In the genomic region with DNA sequence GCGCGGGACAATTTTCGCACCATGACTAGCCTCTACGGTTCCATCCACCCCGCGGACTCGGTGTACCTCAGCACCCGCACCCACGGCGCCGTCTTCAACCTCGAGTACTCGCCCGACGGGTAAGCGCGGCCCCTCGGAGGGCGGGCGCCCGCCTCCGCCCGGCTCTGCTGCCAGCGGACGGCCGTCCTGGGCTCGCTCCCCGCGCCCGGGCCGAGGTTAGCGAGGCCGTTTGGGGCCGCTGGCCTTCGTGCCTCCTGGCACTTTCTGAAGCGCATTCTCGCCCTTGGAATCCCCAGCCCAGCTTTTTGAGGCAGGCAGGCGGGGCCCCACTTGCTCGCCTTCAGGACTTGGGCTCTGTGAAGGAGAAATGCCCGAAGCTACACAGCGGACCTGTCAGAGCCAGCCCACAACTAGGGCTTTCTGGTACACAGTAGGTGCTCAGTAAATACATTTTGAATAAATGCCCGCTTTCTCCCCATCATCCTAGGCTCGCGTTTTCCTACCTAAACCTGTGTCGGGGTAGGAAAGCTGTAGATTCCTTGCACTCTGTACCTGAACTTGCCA, we compare ENCODE assay signal across 1 cellular context.
TF ChIP-seq lines count a peak whose summit lies in the region.

No MANE protein-coding gene starts in this region.

TF ChIP-seq in K562, 482 proteins besides CTCF, POLR2A, EP300 and RAD21 (continued from another document and continues in another):
- TF ChIP-seq, protein P1, sequence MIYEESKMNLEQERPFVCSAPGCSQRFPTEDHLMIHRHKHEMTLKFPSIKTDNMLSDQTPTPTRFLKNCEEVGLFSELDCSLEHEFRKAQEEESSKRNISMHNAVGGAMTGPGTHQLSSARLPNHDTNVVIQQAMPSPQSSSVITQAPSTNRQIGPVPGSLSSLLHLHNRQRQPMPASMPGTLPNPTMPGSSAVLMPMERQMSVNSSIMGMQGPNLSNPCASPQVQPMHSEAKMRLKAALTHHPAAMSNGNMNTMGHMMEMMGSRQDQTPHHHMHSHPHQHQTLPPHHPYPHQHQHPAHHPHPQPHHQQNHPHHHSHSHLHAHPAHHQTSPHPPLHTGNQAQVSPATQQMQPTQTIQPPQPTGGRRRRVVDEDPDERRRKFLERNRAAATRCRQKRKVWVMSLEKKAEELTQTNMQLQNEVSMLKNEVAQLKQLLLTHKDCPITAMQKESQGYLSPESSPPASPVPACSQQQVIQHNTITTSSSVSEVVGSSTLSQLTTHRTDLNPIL (CRISPR knock-in tag; IDR thresholded peaks at IDR 0.05), result no peak
- TF ChIP-seq KHSRP (IDR thresholded peaks at IDR 0.05) (no peak), KDM4B (IDR thresholded peaks at IDR 0.05; ENCODE audit: borderline replicate concordance in 2 of 2, low read depth in 1 of 2) (no peak), SRSF9 (IDR thresholded peaks at IDR 0.05; ENCODE audit: borderline replicate concordance, low read depth, low read length) (no peak), CCAR2 (IDR thresholded peaks at IDR 0.05; ENCODE audit: low read depth, low read length) (no peak), SMAD4 (CRISPR knock-in tag; conservative IDR thresholded peaks at IDR 0.05) (no peak), FIP1L1 (IDR thresholded peaks at IDR 0.05; ENCODE audit: low read depth, low read length, poor library complexity, severe bottlenecking) (peak; percentile 7), MED1 (CRISPR knock-in tag; IDR thresholded peaks at IDR 0.05; ENCODE audit: borderline replicate concordance) (no peak), PRMT5 (CRISPR knock-in tag; IDR thresholded peaks at IDR 0.05) (no peak), ZNF695 (CRISPR knock-in tag; IDR thresholded peaks at IDR 0.05) (no peak), CREM (IDR thresholded peaks at IDR 0.05; ENCODE audit: low read depth) (0 out of 2 replicates have a peak, but pooled peaks have one; percentile 3), SRSF3 (IDR thresholded peaks at IDR 0.05; ENCODE audit: insufficient read depth, low read length) (no peak), ZNF347 (CRISPR knock-in tag; IDR thresholded peaks at IDR 0.05; ENCODE audit: low read depth) (no peak), ELF1 (tag; IDR thresholded peaks at IDR 0.05) (no peak), CHCHD3 (CRISPR knock-in tag; IDR thresholded peaks at IDR 0.05) (no peak), SIN3A (IDR thresholded peaks at IDR 0.05; ENCODE audit: borderline replicate concordance in 2 of 2, control insufficient read depth in 1 of 2, low read depth in 2 of 2, low read length in 2 of 2) (peak in 1 of 2 experiments; percentile 26; a peak in 1 of 4 replicates), ZKSCAN1 (IDR thresholded peaks at IDR 0.05; ENCODE audit: low read depth, low read length) (0 out of 2 replicates have a peak, but pooled peaks have one; percentile 39), KDM5B (IDR thresholded peaks at IDR 0.05; ENCODE audit: insufficient replicate concordance, low read depth, low read length) (peak; percentile 9), HMG20A (CRISPR knock-in tag; conservative IDR thresholded peaks at IDR 0.05) (no peak), FOXA3 (CRISPR knock-in tag; conservative IDR thresholded peaks at IDR 0.05 in 1 of 2, IDR thresholded peaks at IDR 0.05 in 1 of 2) (no peak), SAP30 (IDR thresholded peaks at IDR 0.05; ENCODE audit: borderline replicate concordance, insufficient read depth, low read depth, low read length, poor library complexity, severe bottlenecking) (peak; percentile 73), BHLHE40 (IDR thresholded peaks at IDR 0.05; ENCODE audit: low read length) (no peak), LARP7 (IDR thresholded peaks at IDR 0.05) (no peak), ZNF282 (CRISPR knock-in tag; IDR thresholded peaks at IDR 0.05) (no peak), ELF2 (CRISPR knock-in tag; IDR thresholded peaks at IDR 0.05) (peak; percentile 38; the same call in 1 of the 2 replicates), ZKSCAN8 (CRISPR knock-in tag; IDR thresholded peaks at IDR 0.05) (peak; percentile 35; the same call in 1 of the 2 replicates), ZBTB8A (IDR thresholded peaks at IDR 0.05; ENCODE audit: partially characterized antibody) (no peak), DPF2 (IDR thresholded peaks at IDR 0.05) (no peak), NFE2L1 (tag; IDR thresholded peaks at IDR 0.05; ENCODE audit: borderline replicate concordance, low read depth) (no peak), ZNF124 (CRISPR knock-in tag; IDR thresholded peaks at IDR 0.05) (no peak), GABPB2 (CRISPR knock-in tag; conservative IDR thresholded peaks at IDR 0.05) (no peak), ZNF174 (CRISPR knock-in tag; IDR thresholded peaks at IDR 0.05) (no peak), TCF7L2 (IDR thresholded peaks at IDR 0.05; ENCODE audit: low read depth, low read length) (no peak), FOXK1 (CRISPR knock-in tag; IDR thresholded peaks at IDR 0.05; ENCODE audit: borderline replicate concordance) (0 out of 2 replicates have a peak, but pooled peaks have one; percentile 40), HNRNPL (IDR thresholded peaks at IDR 0.05; ENCODE audit: low read depth, low read length) (no peak), POLR2G (IDR thresholded peaks at IDR 0.05; ENCODE audit: low read depth, low read length) (no peak), PURB (CRISPR knock-in tag; IDR thresholded peaks at IDR 0.05; ENCODE audit: low read depth) (no peak), MTA2 (IDR thresholded peaks at IDR 0.05; ENCODE audit: low read depth) (no peak), NR1H2 (CRISPR knock-in tag; IDR thresholded peaks at IDR 0.05) (no peak), CREB1 (IDR thresholded peaks at IDR 0.05) (peak; percentile 24; the same call in 1 of the 2 replicates), CREB1 (CRISPR knock-in tag; IDR thresholded peaks at IDR 0.05) (no peak), ARNT (IDR thresholded peaks at IDR 0.05) (no peak), MECOM (CRISPR knock-in tag; IDR thresholded peaks at IDR 0.05) (no peak), PCBP2 (IDR thresholded peaks at IDR 0.05; ENCODE audit: low read depth, low read length, poor library complexity, severe bottlenecking) (no peak), ZSCAN32 (CRISPR knock-in tag; IDR thresholded peaks at IDR 0.05) (no peak), STAG1 (CRISPR knock-in tag; IDR thresholded peaks at IDR 0.05; ENCODE audit: borderline replicate concordance) (no peak; the same call in 1 of the 2 replicates), ZNF232 (CRISPR knock-in tag; IDR thresholded peaks at IDR 0.05) (no peak), SRSF7 (optimal IDR thresholded peaks at IDR 0.05; ENCODE audit: low read depth, low read length) (no peak), ESRRB (CRISPR knock-in tag; IDR thresholded peaks at IDR 0.05; ENCODE audit: borderline replicate concordance) (no peak), TAF15 (IDR thresholded peaks at IDR 0.05; ENCODE audit: low read depth, low read length) (no peak), FOS (IDR thresholded peaks at IDR 0.05; ENCODE audit: extremely low read depth, insufficient read length) (no peak), ZNF239 (CRISPR knock-in tag; IDR thresholded peaks at IDR 0.05) (no peak), NFRKB (IDR thresholded peaks at IDR 0.05; ENCODE audit: low read depth) (no peak), GATAD2A (IDR thresholded peaks at IDR 0.05) (no peak), ZNF24 (IDR thresholded peaks at IDR 0.05) (no peak; the same call in 1 of the 2 replicates), NCOA1 (IDR thresholded peaks at IDR 0.05; ENCODE audit: low read depth) (no peak), PPARD (CRISPR knock-in tag; IDR thresholded peaks at IDR 0.05) (no peak)
- TF ChIP-seq, protein P2, sequence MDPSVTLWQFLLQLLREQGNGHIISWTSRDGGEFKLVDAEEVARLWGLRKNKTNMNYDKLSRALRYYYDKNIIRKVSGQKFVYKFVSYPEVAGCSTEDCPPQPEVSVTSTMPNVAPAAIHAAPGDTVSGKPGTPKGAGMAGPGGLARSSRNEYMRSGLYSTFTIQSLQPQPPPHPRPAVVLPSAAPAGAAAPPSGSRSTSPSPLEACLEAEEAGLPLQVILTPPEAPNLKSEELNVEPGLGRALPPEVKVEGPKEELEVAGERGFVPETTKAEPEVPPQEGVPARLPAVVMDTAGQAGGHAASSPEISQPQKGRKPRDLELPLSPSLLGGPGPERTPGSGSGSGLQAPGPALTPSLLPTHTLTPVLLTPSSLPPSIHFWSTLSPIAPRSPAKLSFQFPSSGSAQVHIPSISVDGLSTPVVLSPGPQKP (CRISPR knock-in tag; IDR thresholded peaks at IDR 0.05), result no peak
- TF ChIP-seq, protein P3, sequence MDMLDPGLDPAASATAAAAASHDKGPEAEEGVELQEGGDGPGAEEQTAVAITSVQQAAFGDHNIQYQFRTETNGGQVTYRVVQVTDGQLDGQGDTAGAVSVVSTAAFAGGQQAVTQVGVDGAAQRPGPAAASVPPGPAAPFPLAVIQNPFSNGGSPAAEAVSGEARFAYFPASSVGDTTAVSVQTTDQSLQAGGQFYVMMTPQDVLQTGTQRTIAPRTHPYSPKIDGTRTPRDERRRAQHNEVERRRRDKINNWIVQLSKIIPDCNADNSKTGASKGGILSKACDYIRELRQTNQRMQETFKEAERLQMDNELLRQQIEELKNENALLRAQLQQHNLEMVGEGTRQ (CRISPR knock-in tag; IDR thresholded peaks at IDR 0.05), result no peak
- TF ChIP-seq, protein P4, sequence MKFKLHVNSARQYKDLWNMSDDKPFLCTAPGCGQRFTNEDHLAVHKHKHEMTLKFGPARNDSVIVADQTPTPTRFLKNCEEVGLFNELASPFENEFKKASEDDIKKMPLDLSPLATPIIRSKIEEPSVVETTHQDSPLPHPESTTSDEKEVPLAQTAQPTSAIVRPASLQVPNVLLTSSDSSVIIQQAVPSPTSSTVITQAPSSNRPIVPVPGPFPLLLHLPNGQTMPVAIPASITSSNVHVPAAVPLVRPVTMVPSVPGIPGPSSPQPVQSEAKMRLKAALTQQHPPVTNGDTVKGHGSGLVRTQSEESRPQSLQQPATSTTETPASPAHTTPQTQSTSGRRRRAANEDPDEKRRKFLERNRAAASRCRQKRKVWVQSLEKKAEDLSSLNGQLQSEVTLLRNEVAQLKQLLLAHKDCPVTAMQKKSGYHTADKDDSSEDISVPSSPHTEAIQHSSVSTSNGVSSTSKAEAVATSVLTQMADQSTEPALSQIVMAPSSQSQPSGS (CRISPR knock-in tag; IDR thresholded peaks at IDR 0.05), result no peak
- TF ChIP-seq, protein P5, sequence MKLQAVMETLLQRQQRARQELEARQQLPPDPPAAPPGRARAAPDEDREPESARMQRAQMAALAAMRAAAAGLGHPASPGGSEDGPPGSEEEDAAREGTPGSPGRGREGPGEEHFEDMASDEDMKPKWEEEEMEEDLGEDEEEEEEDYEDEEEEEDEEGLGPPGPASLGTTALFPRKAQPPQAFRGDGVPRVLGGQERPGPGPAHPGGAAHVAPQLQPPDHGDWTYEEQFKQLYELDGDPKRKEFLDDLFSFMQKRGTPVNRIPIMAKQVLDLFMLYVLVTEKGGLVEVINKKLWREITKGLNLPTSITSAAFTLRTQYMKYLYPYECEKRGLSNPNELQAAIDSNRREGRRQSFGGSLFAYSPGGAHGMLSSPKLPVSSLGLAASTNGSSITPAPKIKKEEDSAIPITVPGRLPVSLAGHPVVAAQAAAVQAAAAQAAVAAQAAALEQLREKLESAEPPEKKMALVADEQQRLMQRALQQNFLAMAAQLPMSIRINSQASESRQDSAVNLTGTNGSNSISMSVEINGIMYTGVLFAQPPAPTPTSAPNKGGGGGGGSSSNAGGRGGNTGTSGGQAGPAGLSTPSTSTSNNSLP (IDR thresholded peaks at IDR 0.05; ENCODE audit: borderline replicate concordance, low read depth, low read length), result no peak
- TF ChIP-seq, protein P6, sequence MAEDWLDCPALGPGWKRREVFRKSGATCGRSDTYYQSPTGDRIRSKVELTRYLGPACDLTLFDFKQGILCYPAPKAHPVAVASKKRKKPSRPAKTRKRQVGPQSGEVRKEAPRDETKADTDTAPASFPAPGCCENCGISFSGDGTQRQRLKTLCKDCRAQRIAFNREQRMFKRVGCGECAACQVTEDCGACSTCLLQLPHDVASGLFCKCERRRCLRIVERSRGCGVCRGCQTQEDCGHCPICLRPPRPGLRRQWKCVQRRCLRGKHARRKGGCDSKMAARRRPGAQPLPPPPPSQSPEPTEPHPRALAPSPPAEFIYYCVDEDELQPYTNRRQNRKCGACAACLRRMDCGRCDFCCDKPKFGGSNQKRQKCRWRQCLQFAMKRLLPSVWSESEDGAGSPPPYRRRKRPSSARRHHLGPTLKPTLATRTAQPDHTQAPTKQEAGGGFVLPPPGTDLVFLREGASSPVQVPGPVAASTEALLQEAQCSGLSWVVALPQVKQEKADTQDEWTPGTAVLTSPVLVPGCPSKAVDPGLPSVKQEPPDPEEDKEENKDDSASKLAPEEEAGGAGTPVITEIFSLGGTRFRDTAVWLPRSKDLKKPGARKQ (CRISPR knock-in tag; IDR thresholded peaks at IDR 0.05), result no peak
- TF ChIP-seq, protein P7, sequence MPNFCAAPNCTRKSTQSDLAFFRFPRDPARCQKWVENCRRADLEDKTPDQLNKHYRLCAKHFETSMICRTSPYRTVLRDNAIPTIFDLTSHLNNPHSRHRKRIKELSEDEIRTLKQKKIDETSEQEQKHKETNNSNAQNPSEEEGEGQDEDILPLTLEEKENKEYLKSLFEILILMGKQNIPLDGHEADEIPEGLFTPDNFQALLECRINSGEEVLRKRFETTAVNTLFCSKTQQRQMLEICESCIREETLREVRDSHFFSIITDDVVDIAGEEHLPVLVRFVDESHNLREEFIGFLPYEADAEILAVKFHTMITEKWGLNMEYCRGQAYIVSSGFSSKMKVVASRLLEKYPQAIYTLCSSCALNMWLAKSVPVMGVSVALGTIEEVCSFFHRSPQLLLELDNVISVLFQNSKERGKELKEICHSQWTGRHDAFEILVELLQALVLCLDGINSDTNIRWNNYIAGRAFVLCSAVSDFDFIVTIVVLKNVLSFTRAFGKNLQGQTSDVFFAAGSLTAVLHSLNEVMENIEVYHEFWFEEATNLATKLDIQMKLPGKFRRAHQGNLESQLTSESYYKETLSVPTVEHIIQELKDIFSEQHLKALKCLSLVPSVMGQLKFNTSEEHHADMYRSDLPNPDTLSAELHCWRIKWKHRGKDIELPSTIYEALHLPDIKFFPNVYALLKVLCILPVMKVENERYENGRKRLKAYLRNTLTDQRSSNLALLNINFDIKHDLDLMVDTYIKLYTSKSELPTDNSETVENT (CRISPR knock-in tag; IDR thresholded peaks at IDR 0.05), result no peak
- TF ChIP-seq, protein P8, sequence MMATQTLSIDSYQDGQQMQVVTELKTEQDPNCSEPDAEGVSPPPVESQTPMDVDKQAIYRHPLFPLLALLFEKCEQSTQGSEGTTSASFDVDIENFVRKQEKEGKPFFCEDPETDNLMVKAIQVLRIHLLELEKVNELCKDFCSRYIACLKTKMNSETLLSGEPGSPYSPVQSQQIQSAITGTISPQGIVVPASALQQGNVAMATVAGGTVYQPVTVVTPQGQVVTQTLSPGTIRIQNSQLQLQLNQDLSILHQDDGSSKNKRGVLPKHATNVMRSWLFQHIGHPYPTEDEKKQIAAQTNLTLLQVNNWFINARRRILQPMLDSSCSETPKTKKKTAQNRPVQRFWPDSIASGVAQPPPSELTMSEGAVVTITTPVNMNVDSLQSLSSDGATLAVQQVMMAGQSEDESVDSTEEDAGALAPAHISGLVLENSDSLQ (IDR thresholded peaks at IDR 0.05), result no peak
- TF ChIP-seq, protein P9, sequence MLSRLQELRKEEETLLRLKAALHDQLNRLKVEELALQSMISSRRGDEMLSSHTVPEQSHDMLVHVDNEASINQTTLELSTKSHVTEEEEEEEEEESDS (CRISPR knock-in tag; IDR thresholded peaks at IDR 0.05), result no peak
- TF ChIP-seq, protein P10, sequence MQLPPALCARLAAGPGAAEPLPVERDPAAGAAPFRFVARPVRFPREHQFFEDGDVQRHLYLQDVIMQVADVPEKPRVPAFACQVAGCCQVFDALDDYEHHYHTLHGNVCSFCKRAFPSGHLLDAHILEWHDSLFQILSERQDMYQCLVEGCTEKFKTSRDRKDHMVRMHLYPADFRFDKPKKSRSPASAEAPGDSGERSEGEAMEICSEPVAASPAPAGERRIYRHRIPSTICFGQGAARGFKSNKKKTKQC (CRISPR knock-in tag; IDR thresholded peaks at IDR 0.05), result 0 out of 2 replicates have a peak, but pooled peaks have one; percentile 1
